In genomic region chr20:18364768-18365167, GRCh38 we compare ENCODE assay signal across 27 cellular contexts.
"Had no signal": no experiment of that assay in that cellular context is flagged by ENCODE, and none has a peak within 500 bp of the region (broad histone marks: within the 10 kb centered on the region; RNA-seq: fewer than 3 reads in every experiment).

No MANE protein-coding gene starts in this region.

- DNase-seq: naive thymus-derived CD8-positive, alpha-beta T cell; nephron progenitor cell; nucleus accumbens; ovary; posterior cingulate gyrus; psoas muscle; right cardiac atrium; right lobe of liver; sigmoid colon; small intestine; stimulated activated CD4-positive, alpha-beta T cell treated with anti-CD3 and anti-CD28 coated beads, Interleukin-15, amount 100 ng/mL, for 24 hours; stimulated activated CD4-positive, alpha-beta T cell treated with anti-CD3 and anti-CD28 coated beads, Interleukin-2, amount 100 ng/mL, for 24 hours; stimulated activated CD4-positive, alpha-beta T cell treated with anti-CD3 and anti-CD28 coated beads, Interleukin-2, amount 100 ng/mL, for 48 hours; stimulated activated CD4-positive, alpha-beta T cell treated with anti-CD3 and anti-CD28 coated beads, Interleukin-4, amount 100 ng/mL, for 24 hours; stimulated activated naive B cell treated with anti-CD40 and anti-IgM and Interleukin-4, amounts not matched to agents 10 μg/mL and 1 μg/mL and 100 μg/mL, for 72 hours; stimulated activated naive CD4-positive, alpha-beta T cell treated with Interleukin-2 at 50 U/mL for 16 hours; stomach; thyroid gland; trophoblast cell; upper lobe of left lung; uterus had no signal

- H3K4me3 ChIP-seq: ovary, psoas muscle, right lobe of liver, sigmoid colon, stomach, thoracic aorta, thyroid gland, tibial nerve, upper lobe of left lung, uterus had no signal

- H3K27ac ChIP-seq: neutrophil, ovary, parathyroid adenoma, psoas muscle, right lobe of liver, sigmoid colon, stomach, thoracic aorta, thyroid gland, tibial nerve, upper lobe of left lung, uterus had no signal

- FAIRE-seq: small intestine had no signal

- H3K4me1 ChIP-seq: parathyroid adenoma, psoas muscle, right lobe of liver, sigmoid colon, stomach, thyroid gland, tibial nerve, upper lobe of left lung, uterus had no signal

- H3K9me3 ChIP-seq: neutrophil, ovary, psoas muscle, right lobe of liver, sigmoid colon, stomach, thoracic aorta, thyroid gland, tibial nerve, upper lobe of left lung, uterus had no signal

- H3K9ac ChIP-seq: parathyroid adenoma had no signal

- H3K36me3 ChIP-seq: neutrophil, ovary, right lobe of liver, sigmoid colon, stomach, thoracic aorta, thyroid gland, tibial nerve, upper lobe of left lung, uterus had no signal

- H3K79me2 ChIP-seq: parathyroid adenoma had no signal

- H3K27me3 ChIP-seq: neutrophil, ovary, right lobe of liver, sigmoid colon, stomach, thyroid gland, tibial nerve, upper lobe of left lung, uterus had no signal

- ATAC-seq: naive thymus-derived CD8-positive, alpha-beta T cell; natural killer cell treated with Interleukin-12 subunit alpha and Interleukin-12 subunit beta and Interleukin-15 and Interleukin-18, amount 100 ng/mL, for 72 hours; psoas muscle; right cardiac atrium; right lobe of liver; stimulated activated effector memory CD8-positive, alpha-beta T cell treated with anti-CD3 and anti-CD28 coated beads, Interleukin-12 subunit alpha, Interleukin-12 subunit beta, amount 100 ng/mL, for 72 hours; stimulated activated naive B cell treated with anti-CD40 and anti-IgM and Interleukin-4, amounts not matched to agents 10 μg/mL and 1 μg/mL and 100 μg/mL, for 72 hours had no signal

- H2AFZ ChIP-seq: parathyroid adenoma had no signal
